9 cellular contexts compared by ENCODE assay signal in the genomic region with DNA sequence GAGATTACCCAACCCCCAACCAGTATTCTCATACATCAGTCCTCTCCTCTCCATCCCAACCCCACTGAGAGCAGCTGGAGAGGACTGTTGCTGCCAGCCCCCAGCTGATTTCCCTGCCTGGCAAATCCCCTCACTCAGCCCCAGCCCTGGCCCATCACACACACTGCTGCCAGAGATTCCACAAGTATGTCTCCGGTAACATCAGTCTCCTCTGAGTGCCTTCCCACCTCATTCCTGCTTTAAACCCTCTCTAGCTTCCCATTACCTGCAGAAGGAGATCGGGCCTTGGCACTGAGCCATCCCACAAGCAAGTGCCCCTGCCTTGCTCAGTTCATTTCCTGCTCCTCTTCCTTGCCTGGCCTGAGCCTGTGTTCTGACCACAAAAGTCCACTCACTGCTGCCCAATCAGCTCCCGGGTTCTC. TPM values are rescaled to one million over a fixed set of nuclear protein-coding genes. Genes with fewer than 3 reads are reported as not detected.
A peak's percentile ranks its signal among the peaks of the same experiment; 100 is the strongest.
DNase-seq lines count a peak whose midpoint lies in the region; ATAC-seq, FAIRE-seq and TF ChIP-seq lines count a peak whose summit lies in the region.
"Had no signal": no experiment of that assay in that cellular context is flagged by ENCODE, and none has a peak within 500 bp of the region (broad histone marks: within the 10 kb centered on the region; RNA-seq: fewer than 3 reads in every experiment).

No MANE protein-coding gene starts in this region.

- no peaks in the 10 kb centered on the region for H3K27me3 Mint-ChIP-seq in activated B cell treated with CpG ODN at 0.5 μM for 24 hours

- H3K27me3 ChIP-seq in keratinocyte (ENCODE audit: control insufficient read depth, extremely low read depth, insufficient read depth, low read length) (no peaks in the 10 kb centered on the region), suprapubic skin (no peaks in the 10 kb centered on the region)

- POLR2A ChIA-PET in activated B cell treated with CpG ODN at 0.5 μM for 24 hours (lab: Charles Lee): no interaction called here

- FAIRE-seq in keratinocyte (lab: Jason Lieb, UNC): no peak
- FAIRE-seq: A204.1 had no signal

- H3K4me1 Mint-ChIP-seq in activated B cell treated with CpG ODN at 0.5 μM for 24 hours: no peaks in the 10 kb centered on the region

- no peak overlapping the region for H3K4me3 Mint-ChIP-seq in activated B cell treated with CpG ODN at 0.5 μM for 24 hours

- 56% methylated on average over 3 of the region's 3 CpGs for WGBS in suprapubic skin

- dilution Hi-C loops in keratinocyte (cut with MboI; ENCODE audit: extremely low pct_ligation_motif_present, low sequenced_read_pairs): no loop called here

- H3K36me3 Mint-ChIP-seq in activated B cell treated with CpG ODN at 0.5 μM for 24 hours (ENCODE audit: low read depth): peaks cover 80% of the 10 kb centered on the region

- H3K4me3 ChIP-seq in keratinocyte (ENCODE audit: control insufficient read depth in 2 of 3, extremely low read depth in 1 of 3, insufficient read depth in 2 of 3, low read depth in 1 of 3, low read length in 3 of 3) (no peak overlapping the region), suprapubic skin (no peak overlapping the region)

- no peak for ATAC-seq in activated B cell treated with CpG ODN at 0.5 μM for 24 hours (ENCODE audit: low read depth)
- ATAC-seq in HG02759 (IDR thresholded peaks at IDR 0.05; ENCODE audit: unreplicated experiment): no peak
- ATAC-seq in HG03469 (IDR thresholded peaks at IDR 0.05; ENCODE audit: unreplicated experiment): no peak

- no peak for TF ChIP-seq POLR2A in suprapubic skin (IDR thresholded peaks at IDR 0.05)

- no peak for TF ChIP-seq EP300 in suprapubic skin (IDR thresholded peaks at IDR 0.05)

- H3K9me3 ChIP-seq in keratinocyte (ENCODE audit: control insufficient read depth, low read depth, low read length) (no peaks in the 10 kb centered on the region), suprapubic skin (no peaks in the 10 kb centered on the region)

- H4K20me1 ChIP-seq in keratinocyte (ENCODE audit: control insufficient read depth, extremely low read depth, insufficient read depth, low read length): no peaks in the 10 kb centered on the region

- CTCF ChIA-PET in activated B cell treated with CpG ODN at 0.5 μM for 24 hours (lab: Charles Lee): interaction anchor here (1.3 kb wide), 1 partner anchor 299 kb away, joined by 3 read pairs; no protein-coding TSS in a partner anchor

- H3K9me3 Mint-ChIP-seq in activated B cell treated with CpG ODN at 0.5 μM for 24 hours: no peaks in the 10 kb centered on the region

- H3K4me1 ChIP-seq in keratinocyte (ENCODE audit: control insufficient read depth, extremely low read depth, insufficient read depth, low read length) (peaks cover 8% of the 10 kb centered on the region), suprapubic skin (peaks cover 20% of the 10 kb centered on the region)

- H3K9me1 ChIP-seq in keratinocyte (ENCODE audit: control insufficient read depth, extremely low read depth, insufficient read depth, low read length): no peaks in the 10 kb centered on the region

- H2AFZ ChIP-seq in keratinocyte (ENCODE audit: control insufficient read depth, low read length): no peak overlapping the region

- intact Hi-C loops in activated B cell treated with CpG ODN at 0.5 μM for 24 hours (cut with micrococcal nuclease): no loop called here

- DNase-seq in NCI-H1417 (lab: John Stamatoyannopoulos, UW) (peak in 2 of 3 experiments; percentile 25 to 75), NCI-H1417 treated with DMSO at 0.1 percent for 48 hours (lab: John Stamatoyannopoulos, UW) (no peak), activated B cell treated with CpG ODN at 0.5 μM for 24 hours (no peak), keratinocyte (ENCODE audit: low read depth, low spot score) (no peak), suprapubic skin (ENCODE audit: low spot score in 2 of 2) (peak in 1 of 2 donors; percentile 55)
- DNase-seq in stimulated activated CD8-positive, alpha-beta memory T cell treated with anti-CD3 and anti-CD28 coated beads, Interleukin-4, amount 100 ng/mL, for 48 hours: no peak

- peak overlapping the region; percentile 20 for H3K27ac Mint-ChIP-seq in activated B cell treated with CpG ODN at 0.5 μM for 24 hours

- H3K36me3 ChIP-seq in keratinocyte (ENCODE audit: control insufficient read depth in 2 of 2, extremely low read depth in 1 of 2, insufficient read depth in 2 of 2, low read length in 2 of 2) (peaks cover under 1 to 4% of the 10 kb centered on the region in 2 experiments), suprapubic skin (peaks cover 13% of the 10 kb centered on the region)

- H3K79me2 ChIP-seq in keratinocyte (ENCODE audit: control insufficient read depth, insufficient read depth, low read length): no peaks in the 10 kb centered on the region

- H3K9ac ChIP-seq in keratinocyte (ENCODE audit: control insufficient read depth, extremely low read depth, insufficient read depth, low read length): no peak overlapping the region

- H3K27ac ChIP-seq in keratinocyte (ENCODE audit: control insufficient read depth, insufficient read depth, low read length) (no peak overlapping the region), suprapubic skin (peak overlapping the region; percentile 31)

- H3K4me2 ChIP-seq in keratinocyte (ENCODE audit: control insufficient read depth, extremely low read depth, insufficient read depth, low read depth, low read length): peak overlapping the region; percentile 26

- TF ChIP-seq CTCF in activated B cell treated with CpG ODN at 0.5 μM for 24 hours (IDR thresholded peaks at IDR 0.05) (no peak), keratinocyte (optimal IDR thresholded peaks at IDR 0.05 in 1 of 3, IDR thresholded peaks at IDR 0.05 in 1 of 3, conservative IDR thresholded peaks at IDR 0.05 in 1 of 3; ENCODE audit: extremely low read depth in 1 of 3, insufficient read depth in 2 of 3, low read length in 3 of 3) (no peak), suprapubic skin (IDR thresholded peaks at IDR 0.05) (no peak)

RNA-seq across cellular contexts. Expression of a gene that starts 50.6 kb away (rescaled TPM):
- total RNA-seq in activated B cell treated with CpG ODN at 0.5 μM for 24 hours (56.7 and 62.1 TPM in 2 replicates), suprapubic skin (100 to 1,000 TPM; 198 to 238 (median 223) TPM)
- 27.1 to 52.4 TPM (median 48.5 TPM) in 3 replicates for polyA plus RNA-seq in keratinocyte
- 190 TPM for polyA plus RNA-seq in keratinocyte (2011; ENCODE audit: low read depth)
- 38.1 and 45.1 TPM in 2 replicates for polyA plus RNA-seq in keratinocyte (2011; cell fraction: cytosol; rRNA removed)
- polyA plus RNA-seq in keratinocyte (2011; cell fraction: nucleus; rRNA removed): 77.7 and 84.9 TPM in 2 replicates
- polyA plus RNA-seq in keratinocyte (2012; ENCODE audit: low replicate concordance): 151 and 162 TPM in 2 replicates
- polyA minus RNA-seq in keratinocyte: 7.8 to 24.2 TPM (median 16.0 TPM) in 3 replicates
- polyA minus RNA-seq in keratinocyte (2011; cell fraction: cytosol; rRNA and poly(A)+ RNA removed): 89.6 TPM
- 50.5 and 70.1 TPM in 2 replicates for polyA minus RNA-seq in keratinocyte (2011; cell fraction: nucleus; rRNA and poly(A)+ RNA removed)

Comparison
In these comparisons a context has a peak if more than half of its experiments do, and no peak if none do; other contexts are left out.
1. DNase-seq: peak in NCI-H1417 (2 of 3); none in NCI-H1417 treated with DMSO at 0.1 percent for 48 hours (single experiment), activated B cell treated with CpG ODN at 0.5 μM for 24 hours (single experiment), keratinocyte (single experiment) and stimulated activated CD8-positive, alpha-beta memory T cell treated with anti-CD3 and anti-CD28 coated beads, Interleukin-4, amount 100 ng/mL, for 48 hours (single experiment).